Comparison of ENCODE assay signal across 8 cellular contexts in the genomic region with DNA sequence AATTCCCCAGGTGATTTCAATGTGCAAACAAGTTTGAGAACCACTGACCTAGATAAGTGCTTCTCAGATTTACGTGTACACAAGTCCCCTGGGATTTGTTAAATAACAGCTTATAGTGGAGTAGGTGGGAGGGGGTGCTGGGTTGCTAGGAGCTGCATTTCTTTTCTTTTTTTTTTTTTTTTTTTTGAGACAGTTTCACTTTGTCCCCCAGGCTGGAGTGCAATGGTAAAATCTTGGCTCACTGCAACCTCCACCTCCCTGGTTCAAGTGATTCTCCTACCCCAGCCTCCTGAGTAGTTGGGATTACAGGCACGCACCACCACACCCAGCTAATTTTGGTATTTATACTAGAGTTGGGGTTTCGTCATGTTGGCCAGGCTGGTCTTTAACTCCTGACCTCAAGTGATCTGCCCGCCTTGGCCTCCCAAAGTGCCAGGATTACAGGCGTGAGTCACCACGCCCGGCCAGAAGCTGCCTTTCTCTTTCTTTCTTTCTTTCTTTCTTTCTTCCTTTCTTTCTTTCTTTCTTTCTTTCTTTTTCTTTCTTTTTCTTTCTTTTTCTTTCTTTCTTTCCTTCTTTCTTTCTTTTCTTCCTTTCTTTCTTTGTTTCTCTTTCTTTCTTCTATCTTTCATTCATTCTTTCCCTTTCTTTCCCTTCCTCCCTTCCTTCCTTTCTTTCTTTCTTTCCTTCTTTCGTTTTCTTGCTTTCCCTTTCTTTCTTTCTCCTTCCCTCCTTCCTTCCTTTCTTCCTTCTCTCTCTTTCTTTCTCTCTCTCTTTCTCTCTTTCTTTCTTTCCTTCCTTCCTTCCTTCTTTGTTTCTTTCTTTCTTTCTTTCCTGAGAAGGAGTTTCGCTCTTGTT.
A peak's percentile ranks its signal among the peaks of the same experiment; 100 is the strongest.
DNase-seq lines count a peak whose midpoint lies in the region; ATAC-seq, FAIRE-seq and TF ChIP-seq lines count a peak whose summit lies in the region.
"Not testable (repeated sequence)": the region's sequence is repeated elsewhere in the genome, so short reads cannot be mapped to it uniquely, and the experiment has no call there.

No MANE protein-coding gene starts in this region.

- TF ChIP-seq RAD21 in K562 (CRISPR knock-in tag; conservative IDR thresholded peaks at IDR 0.05 in 1 of 2, IDR thresholded peaks at IDR 0.05 in 1 of 2), result not testable (repeated sequence)

- FAIRE-seq in K562 (lab: Jason Lieb, UNC), result not testable (repeated sequence)

- H3K4me2 ChIP-seq in BLaER1, result peak overlapping the region; percentile 47
- H3K4me2 ChIP-seq in K562 (ENCODE audit: insufficient read depth, low read length), result not testable (repeated sequence)

- DNase-seq in GM13976 (ENCODE audit: low spot score), result peak; percentile 70
- DNase-seq in NCI-H1436 treated with DMSO at 0.1 percent for 48 hours (lab: John Stamatoyannopoulos, UW), result peak; percentile 69
- DNase-seq in NCI-H526 (lab: John Stamatoyannopoulos, UW), result peak; percentile 37 to 67
- not testable (repeated sequence) for DNase-seq in K562 (ENCODE audit: extremely low read depth in 1 of 4, low spot score in 3 of 4)

- BruUV-seq in K562 (replicated peaks; lab: Mats Ljungman, UMichigan), result not testable (repeated sequence)

- not testable (repeated sequence) for TF ChIP-seq POLR2A in K562 (conservative IDR thresholded peaks at IDR 0.05)

- not testable (repeated sequence) for H2AFZ ChIP-seq in K562 (ENCODE audit: low read depth, low read length)

- TF ChIP-seq CTCF in GM13976 (IDR thresholded peaks at IDR 0.05; ENCODE audit: borderline replicate concordance, control extremely low read depth, extremely low read depth, insufficient read depth, missing control alignments); K562 (IDR thresholded peaks at IDR 0.05 in 2 of 3, conservative IDR thresholded peaks at IDR 0.05 in 1 of 3; ENCODE audit: insufficient read depth in 2 of 3, low read depth in 1 of 3, low read length in 3 of 3): not testable (repeated sequence)

- H3K36me3 ChIP-seq in BLaER1; K562 (ENCODE audit: control insufficient read depth, insufficient read depth, low read length): not testable (repeated sequence)

- H4K20me1 ChIP-seq in BLaER1; K562 (replicated peaks; ENCODE audit: control insufficient read depth, insufficient read depth, low read length): not testable (repeated sequence)

- intact Hi-C loops in K562 (cut with micrococcal nuclease), result not testable (repeated sequence)

- ATAC-seq in GM19043 (IDR thresholded peaks at IDR 0.05; ENCODE audit: low read depth, unreplicated experiment), result peak; percentile 45
- ATAC-seq in HG02610 (IDR thresholded peaks at IDR 0.05; ENCODE audit: unreplicated experiment), result peak; percentile 74
- peak; percentile 74 for ATAC-seq in HG03460 (IDR thresholded peaks at IDR 0.05; ENCODE audit: unreplicated experiment)
- not testable (repeated sequence) for ATAC-seq in K562

- H3K4me3 ChIP-seq in BLaER1, K562: not testable (repeated sequence)

- POLR2A ChIA-PET in K562 (lab: Yijun Ruan, JAX), result not testable (repeated sequence)

- WGBS in K562 (ENCODE audit: insufficient coverage, low coverage, missing lambda C conversion rate), result 8% methylated on average over 9 of the region's 9 CpGs

- TF ChIP-seq EP300 in K562 (IDR thresholded peaks at IDR 0.05; ENCODE audit: low read length), result not testable (repeated sequence)

- not testable (repeated sequence) for H3K9ac ChIP-seq in BLaER1; K562 (ENCODE audit: insufficient read depth in 1 of 2, low read depth in 2 of 2, low read length in 2 of 2)

- H3K9me3 ChIP-seq in BLaER1, result peaks cover 13% of the 10 kb centered on the region; the same call in 1 of the 2 replicates
- H3K9me3 ChIP-seq in K562 (replicated peaks; ENCODE audit: control insufficient read depth, insufficient read depth, low read depth, low read length), result not testable (repeated sequence)

- peaks cover 15% of the 10 kb centered on the region for H3K4me1 ChIP-seq in BLaER1
- H3K4me1 ChIP-seq in K562 (replicated peaks in 1 of 2; ENCODE audit: control insufficient read depth in 2 of 2, insufficient read depth in 2 of 2, low read length in 2 of 2), result not testable (repeated sequence)

- in situ Hi-C loops in GM13976 (cut with MboI; ENCODE audit: low sequenced_read_pairs, unreplicated experiment); K562 (cut with MboI): not testable (repeated sequence)

- not testable (repeated sequence) for H3K27ac ChIP-seq in BLaER1; K562 (ENCODE audit: extremely low read depth, low read depth, low read length)

- H3K27me3 ChIP-seq in BLaER1, result not testable (repeated sequence)
- peaks cover 17 to 59% of the 10 kb centered on the region in 2 experiments; a peak in 3 of 5 replicates for H3K27me3 ChIP-seq in K562 (ENCODE audit: control insufficient read depth in 2 of 2, insufficient read depth in 2 of 2, low read length in 2 of 2)

- H3K79me2 ChIP-seq in K562 (ENCODE audit: control insufficient read depth, insufficient read depth, low read length), result not testable (repeated sequence)

- CTCF ChIA-PET in K562 (lab: Yijun Ruan, JAX; ENCODE audit: low intra/inter-chr PET ratio), result not testable (repeated sequence)

- not testable (repeated sequence) for H3K9me1 ChIP-seq in K562 (ENCODE audit: control insufficient read depth, insufficient read depth, low read length)

TF ChIP-seq in K562, 482 proteins besides CTCF, POLR2A, EP300 and RAD21 (continues in another document):
- TF ChIP-seq ELF4 (CRISPR knock-in tag; IDR thresholded peaks at IDR 0.05) (0 out of 2 replicates have a peak, but pooled peaks have one; percentile 46), MTA1 (IDR thresholded peaks at IDR 0.05; ENCODE audit: borderline replicate concordance) (0 out of 2 replicates have a peak, but pooled peaks have one; percentile 49), HBP1 (CRISPR knock-in tag; IDR thresholded peaks at IDR 0.05) (0 out of 2 replicates have a peak, but pooled peaks have one; percentile 22)
- TF ChIP-seq, protein P1, sequence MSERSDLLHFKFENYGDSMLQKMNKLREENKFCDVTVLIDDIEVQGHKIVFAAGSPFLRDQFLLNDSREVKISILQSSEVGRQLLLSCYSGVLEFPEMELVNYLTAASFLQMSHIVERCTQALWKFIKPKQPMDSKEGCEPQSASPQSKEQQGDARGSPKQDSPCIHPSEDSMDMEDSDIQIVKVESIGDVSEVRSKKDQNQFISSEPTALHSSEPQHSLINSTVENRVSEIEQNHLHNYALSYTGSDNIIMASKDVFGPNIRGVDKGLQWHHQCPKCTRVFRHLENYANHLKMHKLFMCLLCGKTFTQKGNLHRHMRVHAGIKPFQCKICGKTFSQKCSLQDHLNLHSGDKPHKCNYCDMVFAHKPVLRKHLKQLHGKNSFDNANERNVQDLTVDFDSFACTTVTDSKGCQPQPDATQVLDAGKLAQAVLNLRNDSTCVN (CRISPR knock-in tag; IDR thresholded peaks at IDR 0.05), result 0 out of 2 replicates have a peak, but pooled peaks have one; percentile 31
- TF ChIP-seq, protein P2, sequence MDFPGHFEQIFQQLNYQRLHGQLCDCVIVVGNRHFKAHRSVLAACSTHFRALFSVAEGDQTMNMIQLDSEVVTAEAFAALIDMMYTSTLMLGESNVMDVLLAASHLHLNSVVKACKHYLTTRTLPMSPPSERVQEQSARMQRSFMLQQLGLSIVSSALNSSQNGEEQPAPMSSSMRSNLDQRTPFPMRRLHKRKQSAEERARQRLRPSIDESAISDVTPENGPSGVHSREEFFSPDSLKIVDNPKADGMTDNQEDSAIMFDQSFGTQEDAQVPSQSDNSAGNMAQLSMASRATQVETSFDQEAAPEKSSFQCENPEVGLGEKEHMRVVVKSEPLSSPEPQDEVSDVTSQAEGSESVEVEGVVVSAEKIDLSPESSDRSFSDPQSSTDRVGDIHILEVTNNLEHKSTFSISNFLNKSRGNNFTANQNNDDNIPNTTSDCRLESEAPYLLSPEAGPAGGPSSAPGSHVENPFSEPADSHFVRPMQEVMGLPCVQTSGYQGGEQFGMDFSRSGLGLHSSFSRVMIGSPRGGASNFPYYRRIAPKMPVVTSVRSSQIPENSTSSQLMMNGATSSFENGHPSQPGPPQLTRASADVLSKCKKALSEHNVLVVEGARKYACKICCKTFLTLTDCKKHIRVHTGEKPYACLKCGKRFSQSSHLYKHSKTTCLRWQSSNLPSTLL (IDR thresholded peaks at IDR 0.05), result peak; percentile 39; the same call in 1 of the 2 replicates
- TF ChIP-seq, protein P3, sequence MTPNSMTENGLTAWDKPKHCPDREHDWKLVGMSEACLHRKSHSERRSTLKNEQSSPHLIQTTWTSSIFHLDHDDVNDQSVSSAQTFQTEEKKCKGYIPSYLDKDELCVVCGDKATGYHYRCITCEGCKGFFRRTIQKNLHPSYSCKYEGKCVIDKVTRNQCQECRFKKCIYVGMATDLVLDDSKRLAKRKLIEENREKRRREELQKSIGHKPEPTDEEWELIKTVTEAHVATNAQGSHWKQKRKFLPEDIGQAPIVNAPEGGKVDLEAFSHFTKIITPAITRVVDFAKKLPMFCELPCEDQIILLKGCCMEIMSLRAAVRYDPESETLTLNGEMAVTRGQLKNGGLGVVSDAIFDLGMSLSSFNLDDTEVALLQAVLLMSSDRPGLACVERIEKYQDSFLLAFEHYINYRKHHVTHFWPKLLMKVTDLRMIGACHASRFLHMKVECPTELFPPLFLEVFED (CRISPR knock-in tag; conservative IDR thresholded peaks at IDR 0.05), result peak; percentile 80; the same call in 1 of the 2 replicates
